ENCODE assay signal across 2 cellular contexts in genomic region chr16:58021661-58022551, GRCh38.
TF ChIP-seq lines count a peak whose summit lies in the region.

No MANE protein-coding gene starts in this region.

TF ChIP-seq in endothelial cell of umbilical vein, 7 proteins besides CTCF, POLR2A, EP300 and RAD21 (continued from another document):
- TF ChIP-seq GATA2 (IDR thresholded peaks at IDR 0.05; ENCODE audit: insufficient read depth, insufficient read length, low read depth, low read length): no peak
- TF ChIP-seq, protein P1, sequence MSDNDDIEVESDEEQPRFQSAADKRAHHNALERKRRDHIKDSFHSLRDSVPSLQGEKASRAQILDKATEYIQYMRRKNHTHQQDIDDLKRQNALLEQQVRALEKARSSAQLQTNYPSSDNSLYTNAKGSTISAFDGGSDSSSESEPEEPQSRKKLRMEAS (IDR thresholded peaks at IDR 0.05; ENCODE audit: insufficient read depth, insufficient read length): no peak
- no peak for TF ChIP-seq FOS (IDR thresholded peaks at IDR 0.05; ENCODE audit: borderline replicate concordance, insufficient read depth, low read length)
- TF ChIP-seq JUN (IDR thresholded peaks at IDR 0.05; ENCODE audit: borderline replicate concordance, insufficient read depth, insufficient read length, low read depth): no peak
- TF ChIP-seq POLR2AphosphoS5 (IDR thresholded peaks at IDR 0.05; ENCODE audit: insufficient read depth, low read depth, low read length): no peak

TF ChIP-seq in HEK293T, 16 proteins besides CTCF, POLR2A, EP300 and RAD21 (continued from another document):
- TF ChIP-seq BHLHE40 (IDR thresholded peaks at IDR 0.05; ENCODE audit: borderline replicate concordance) (no peak), HDGF (IDR thresholded peaks at IDR 0.05; ENCODE audit: borderline replicate concordance) (no peak), L3MBTL2 (conservative IDR thresholded peaks at IDR 0.05) (no peak), TARDBP (IDR thresholded peaks at IDR 0.05) (no peak), LEF1 (IDR thresholded peaks at IDR 0.05; ENCODE audit: borderline replicate concordance) (no peak), ELF4 (IDR thresholded peaks at IDR 0.05) (no peak), FOXM1 (IDR thresholded peaks at IDR 0.05; ENCODE audit: borderline replicate concordance) (no peak), NFRKB (IDR thresholded peaks at IDR 0.05) (no peak), SP1 (IDR thresholded peaks at IDR 0.05) (no peak), PKNOX1 (IDR thresholded peaks at IDR 0.05) (no peak), SUZ12 (IDR thresholded peaks at IDR 0.05) (no peak), FOXA1 (IDR thresholded peaks at IDR 0.05) (no peak), CTBP1 (IDR thresholded peaks at IDR 0.05; ENCODE audit: borderline replicate concordance) (no peak), ARNT (IDR thresholded peaks at IDR 0.05) (no peak)
